ENCODE assay signal across 23 cellular contexts in the genomic region with DNA sequence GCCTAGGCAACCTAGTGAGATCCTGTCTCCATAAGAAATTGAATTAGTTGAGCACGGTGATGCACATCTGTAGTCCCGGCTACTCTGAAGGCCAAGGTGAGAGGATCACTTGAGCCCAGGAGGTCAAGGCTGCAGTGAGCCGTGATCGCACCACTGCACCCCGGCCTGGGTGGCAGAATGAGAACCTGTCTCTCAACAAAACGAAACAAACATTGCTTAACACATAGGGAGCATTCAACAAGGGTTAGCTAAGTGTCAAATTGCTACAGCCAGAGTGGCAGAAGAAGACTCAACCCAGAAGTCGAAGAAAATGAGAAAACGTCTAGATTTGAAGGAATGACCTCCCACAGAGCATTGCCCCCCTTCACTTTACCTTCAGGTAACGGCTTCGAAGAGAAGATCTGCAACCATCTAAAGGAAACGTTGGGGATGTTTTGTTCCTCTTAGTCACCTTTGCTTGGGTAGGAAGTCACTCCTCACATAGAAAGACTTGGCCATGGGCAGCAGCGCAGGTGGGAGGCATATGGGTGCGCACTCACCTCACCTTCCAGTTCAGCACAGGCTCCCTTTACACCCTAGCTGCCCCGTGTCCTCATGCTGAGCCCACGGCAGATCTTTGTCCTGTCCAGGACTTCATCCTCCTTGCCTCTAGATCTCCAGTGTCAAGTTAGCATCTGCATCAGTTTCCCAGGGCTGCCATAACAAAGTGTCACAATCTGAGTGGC.
"Had no signal": no experiment of that assay in that cellular context is flagged by ENCODE, and none has a peak within 500 bp of the region (broad histone marks: within the 10 kb centered on the region; RNA-seq: fewer than 3 reads in every experiment).

No MANE protein-coding gene starts in this region.

- H3K27me3 Mint-ChIP-seq: dendritic cell treated with granulocyte-macrophage colony-stimulating factor and Interleukin-4, amounts not matched to agents 40 ng/mL and 50 ng/mL, for 4 days; naive thymus-derived CD8-positive, alpha-beta T cell; progenitor cell of endocrine pancreas; type B pancreatic cell had no signal

- ATAC-seq: effector memory CD8-positive, alpha-beta T cell; gastrocnemius medialis; left lobe of liver; mucosa of descending colon; naive thymus-derived CD8-positive, alpha-beta T cell; pancreas; right cardiac atrium; stimulated activated effector memory CD8-positive, alpha-beta T cell treated with anti-CD3 and anti-CD28 coated beads, Interleukin-12 subunit alpha, Interleukin-12 subunit beta, amount 100 ng/mL, for 72 hours; stimulated activated naive CD8-positive, alpha-beta T cell treated with anti-CD3 and anti-CD28 coated beads, Interleukin-15, Interleukin-2, amounts not matched to agents 100 U/mL and 50 U/mL, for 24 hours had no signal

- H3K4me3 Mint-ChIP-seq: dendritic cell treated with granulocyte-macrophage colony-stimulating factor and Interleukin-4, amounts not matched to agents 40 ng/mL and 50 ng/mL, for 4 days; effector memory CD8-positive, alpha-beta T cell; naive thymus-derived CD8-positive, alpha-beta T cell; neural crest cell; stimulated activated effector memory CD8-positive, alpha-beta T cell treated with anti-CD3 and anti-CD28 coated beads, Interleukin-12 subunit alpha, Interleukin-12 subunit beta, amount 100 ng/mL, for 72 hours; type B pancreatic cell had no signal

- H3K9me3 ChIP-seq: esophagus muscularis mucosa, gastrocnemius medialis, mucosa of descending colon, pancreas, suprapubic skin, thyroid gland, vagina had no signal

- H3K4me1 Mint-ChIP-seq: neural crest cell; stimulated activated effector memory CD8-positive, alpha-beta T cell treated with anti-CD3 and anti-CD28 coated beads, Interleukin-12 subunit alpha, Interleukin-12 subunit beta, amount 100 ng/mL, for 72 hours had no signal

- H3K9me3 Mint-ChIP-seq: dendritic cell treated with granulocyte-macrophage colony-stimulating factor and Interleukin-4, amounts not matched to agents 40 ng/mL and 50 ng/mL, for 4 days; effector memory CD8-positive, alpha-beta T cell; naive thymus-derived CD8-positive, alpha-beta T cell; neural crest cell; stimulated activated effector memory CD8-positive, alpha-beta T cell treated with anti-CD3 and anti-CD28 coated beads, Interleukin-12 subunit alpha, Interleukin-12 subunit beta, amount 100 ng/mL, for 72 hours; type B pancreatic cell had no signal

- FAIRE-seq: pancreas had no signal

- H3K27ac Mint-ChIP-seq: dendritic cell treated with granulocyte-macrophage colony-stimulating factor and Interleukin-4, amounts not matched to agents 40 ng/mL and 50 ng/mL, for 4 days; effector memory CD8-positive, alpha-beta T cell; progenitor cell of endocrine pancreas; stimulated activated effector memory CD8-positive, alpha-beta T cell treated with anti-CD3 and anti-CD28 coated beads, Interleukin-12 subunit alpha, Interleukin-12 subunit beta, amount 100 ng/mL, for 72 hours; type B pancreatic cell had no signal

- H3K4me3 ChIP-seq: esophagus muscularis mucosa, gastrocnemius medialis, mucosa of descending colon, pancreas, smooth muscle cell, suprapubic skin, thyroid gland, vagina had no signal

- H3K27ac ChIP-seq: epithelial cell of prostate, esophagus muscularis mucosa, gastrocnemius medialis, pancreas, suprapubic skin, thyroid gland, vagina had no signal

- H3K36me3 ChIP-seq: esophagus muscularis mucosa, gastrocnemius medialis, pancreas, suprapubic skin, thyroid gland, vagina had no signal

- H3K27me3 ChIP-seq: esophagus muscularis mucosa, gastrocnemius medialis, pancreas, suprapubic skin, thyroid gland, vagina had no signal

- H3K36me3 Mint-ChIP-seq: naive thymus-derived CD8-positive, alpha-beta T cell; stimulated activated effector memory CD8-positive, alpha-beta T cell treated with anti-CD3 and anti-CD28 coated beads, Interleukin-12 subunit alpha, Interleukin-12 subunit beta, amount 100 ng/mL, for 72 hours; type B pancreatic cell had no signal

- DNase-seq: effector memory CD8-positive, alpha-beta T cell; gastrocnemius medialis; islet precursor cell; mucosa of descending colon; naive thymus-derived CD8-positive, alpha-beta T cell; occipital lobe; pancreas; right cardiac atrium; stimulated activated CD4-positive, alpha-beta T cell treated with anti-CD3 and anti-CD28 coated beads, Interleukin-4, amount 100 ng/mL, for 1 hour; stimulated activated CD8-positive, alpha-beta memory T cell treated with anti-CD3 and anti-CD28 coated beads, Interleukin-4, amount 100 ng/mL, for 48 hours; stimulated activated naive CD8-positive, alpha-beta T cell treated with anti-CD3 and anti-CD28 coated beads, Interleukin-15, Interleukin-2, amounts not matched to agents 100 U/mL and 50 U/mL, for 24 hours; thyroid gland had no signal

- H3K4me1 ChIP-seq: gastrocnemius medialis, pancreas, thyroid gland, vagina had no signal
